In the genomic region with DNA sequence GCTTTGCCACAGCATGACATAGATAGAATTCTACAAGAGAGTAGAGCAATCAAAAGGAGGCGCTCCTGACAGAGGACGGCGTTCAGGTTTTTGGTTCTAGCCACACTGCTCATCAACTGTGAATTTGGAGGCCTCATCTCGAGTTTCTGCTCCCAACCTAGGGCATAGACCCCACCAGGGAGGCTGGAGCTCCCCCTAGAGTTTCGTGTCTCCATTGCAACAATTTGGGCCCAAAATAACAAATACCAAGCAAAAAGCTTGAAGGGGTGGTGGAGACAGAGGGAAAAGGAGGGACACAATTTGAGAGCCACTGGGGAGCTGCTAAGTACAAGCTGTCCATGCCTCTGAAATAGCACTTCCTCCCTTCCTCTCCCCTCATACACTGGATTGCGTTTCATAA, we compare ENCODE assay signal across 9 cellular contexts.
DNase-seq lines count a peak whose midpoint lies in the region; ATAC-seq and TF ChIP-seq lines count a peak whose summit lies in the region.
"Had no signal": no experiment of that assay in that cellular context is flagged by ENCODE, and none has a peak within 500 bp of the region (broad histone marks: within the 10 kb centered on the region; RNA-seq: fewer than 3 reads in every experiment).

No MANE protein-coding gene starts in this region.

- no peaks in the 10 kb centered on the region for H3K36me3 ChIP-seq in Peyer's patch

- H3K27ac ChIP-seq in HL-60 (replicated peaks) = no peak overlapping the region
- no peak overlapping the region for H3K27ac ChIP-seq in Peyer's patch
- H3K27ac ChIP-seq: SK-N-MC had no signal

- H3K4me3 ChIP-seq in HL-60 (replicated peaks; ENCODE audit: insufficient read depth, low read length) (no peak overlapping the region), Peyer's patch (no peak overlapping the region)
- H3K4me3 ChIP-seq: SK-N-MC had no signal

- TF ChIP-seq CTCF in HL-60 (IDR thresholded peaks at IDR 0.05; ENCODE audit: insufficient read depth, low read length) (peak; percentile 59), Peyer's patch (IDR thresholded peaks at IDR 0.05) (peak in 3 of 6 experiments; percentile 29 to 30 (median 29))

- intact Hi-C loops in left ventricle myocardium superior (cut with micrococcal nuclease) = no loop called here

- no peaks in the 10 kb centered on the region for H3K4me1 ChIP-seq in Peyer's patch

- H3K27me3 ChIP-seq in HL-60 (ENCODE audit: insufficient read depth, poor library complexity, severe bottlenecking) (no peaks in the 10 kb centered on the region), Peyer's patch (no peaks in the 10 kb centered on the region)

- DNase-seq in EH (ENCODE audit: low read depth) (peak; percentile 29), HL-60 (ENCODE audit: low read depth in 1 of 2, low spot score in 1 of 2) (peak in 1 of 2 experiments; percentile 9), SHP77 (lab: John Stamatoyannopoulos, UW) (peak; percentile 55 to 69), left ventricle myocardium superior (no peak), Peyer's patch (no peak), DMS114 treated with DMSO at 0.1 percent for 48 hours (lab: John Stamatoyannopoulos, UW; ENCODE audit: unreplicated experiment) (no peak)

- no peaks in the 10 kb centered on the region for H3K9me3 ChIP-seq in Peyer's patch

- ATAC-seq in GM19438 (IDR thresholded peaks at IDR 0.05; ENCODE audit: low read depth, unreplicated experiment) (peak; percentile 91), left ventricle myocardium superior (peak; percentile 11), HG03108 (IDR thresholded peaks at IDR 0.05; ENCODE audit: unreplicated experiment) (no peak)

- TF ChIP-seq POLR2A in Peyer's patch (IDR thresholded peaks at IDR 0.05) = no peak

Comparison
In these comparisons a context has a peak if more than half of its experiments do, and no peak if none do; other contexts are left out.
1. DNase-seq: peak in EH (single experiment) and SHP77 (2 of 2); none in left ventricle myocardium superior (single experiment), Peyer's patch (0 of 3) and DMS114 treated with DMSO at 0.1 percent for 48 hours (single experiment).